Comparison of ENCODE assay signal across 2 cellular contexts in genomic region chr12:84637926-84638325, GRCh38.
TF ChIP-seq lines count a peak whose summit lies in the region.

No MANE protein-coding gene starts in this region.

TF ChIP-seq in SK-N-SH, 30 proteins besides CTCF, POLR2A, EP300 and RAD21 (continued from another document):
- TF ChIP-seq, protein P1, sequence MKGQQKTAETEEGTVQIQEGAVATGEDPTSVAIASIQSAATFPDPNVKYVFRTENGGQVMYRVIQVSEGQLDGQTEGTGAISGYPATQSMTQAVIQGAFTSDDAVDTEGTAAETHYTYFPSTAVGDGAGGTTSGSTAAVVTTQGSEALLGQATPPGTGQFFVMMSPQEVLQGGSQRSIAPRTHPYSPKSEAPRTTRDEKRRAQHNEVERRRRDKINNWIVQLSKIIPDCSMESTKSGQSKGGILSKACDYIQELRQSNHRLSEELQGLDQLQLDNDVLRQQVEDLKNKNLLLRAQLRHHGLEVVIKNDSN (IDR thresholded peaks at IDR 0.05; ENCODE audit: borderline replicate concordance, low read depth), result no peak
- TF ChIP-seq TCF12 (IDR thresholded peaks at IDR 0.05) (no peak), USF2 (IDR thresholded peaks at IDR 0.05; ENCODE audit: borderline replicate concordance, low read depth, low read length) (no peak), JUND (IDR thresholded peaks at IDR 0.05) (no peak), POLR2AphosphoS5 (IDR thresholded peaks at IDR 0.05; ENCODE audit: low read depth, low read length) (no peak), MEF2A (IDR thresholded peaks at IDR 0.05; ENCODE audit: borderline replicate concordance, low read depth) (no peak), PBX3 (IDR thresholded peaks at IDR 0.05) (no peak), MXI1 (IDR thresholded peaks at IDR 0.05; ENCODE audit: low read depth, low read length) (no peak), MAX (IDR thresholded peaks at IDR 0.05; ENCODE audit: low read depth) (no peak), SMC3 (IDR thresholded peaks at IDR 0.05; ENCODE audit: low read depth, low read length) (no peak), ELF1 (IDR thresholded peaks at IDR 0.05) (no peak)

TF ChIP-seq in SK-N-SH treated with all-trans-retinoic acid at 6 μM for 48 hours, 23 proteins besides CTCF, POLR2A, EP300 and RAD21 (continued from another document):
- TF ChIP-seq CREB5 (CRISPR knock-in tag; IDR thresholded peaks at IDR 0.05; ENCODE audit: low read depth) (no peak), ZNF8 (CRISPR knock-in tag; IDR thresholded peaks at IDR 0.05) (no peak), BACH2 (CRISPR knock-in tag; IDR thresholded peaks at IDR 0.05; ENCODE audit: borderline replicate concordance) (no peak), ZC3H10 (CRISPR knock-in tag; IDR thresholded peaks at IDR 0.05) (no peak), OSR1 (CRISPR knock-in tag; IDR thresholded peaks at IDR 0.05) (no peak), RARB (CRISPR knock-in tag; IDR thresholded peaks at IDR 0.05) (no peak), ZNF70 (CRISPR knock-in tag; IDR thresholded peaks at IDR 0.05) (no peak)
